ENCODE assay signal across 29 cellular contexts in genomic region chr15:67462802-67463201, GRCh38.
"Had no signal": no experiment of that assay in that cellular context is flagged by ENCODE, and none has a peak within 500 bp of the region (broad histone marks: within the 10 kb centered on the region; RNA-seq: fewer than 3 reads in every experiment).

No MANE protein-coding gene starts in this region.

- H3K27ac Mint-ChIP-seq: immature natural killer cell; nephron; progenitor cell of endocrine pancreas; stimulated activated naive B cell treated with anti-CD40 and anti-IgM and Interleukin-4, amounts not matched to agents 10 μg/mL and 1 μg/mL and 100 μg/mL, for 72 hours had no signal

- H3K36me3 Mint-ChIP-seq: immature natural killer cell had no signal

- H3K4me3 ChIP-seq: left lung, lower lobe of right lung, right atrium auricular region, right lobe of liver, smooth muscle cell, stomach, testis, thyroid gland, transverse colon, upper lobe of left lung, vagina had no signal

- H2AFZ ChIP-seq: parathyroid adenoma had no signal

- ATAC-seq: left colon; left lung; lower lobe of right lung; naive thymus-derived CD8-positive, alpha-beta T cell; stimulated activated naive B cell treated with anti-CD40 and anti-IgM and Interleukin-4, amounts not matched to agents 10 μg/mL and 1 μg/mL and 100 μg/mL, for 72 hours; stimulated activated naive CD8-positive, alpha-beta T cell treated with anti-CD3 and anti-CD28 coated beads, Interleukin-15, Interleukin-2, amounts not matched to agents 100 U/mL and 50 U/mL, for 24 hours had no signal

- H3K79me2 ChIP-seq: parathyroid adenoma had no signal

- H3K9me3 Mint-ChIP-seq: immature natural killer cell; naive thymus-derived CD8-positive, alpha-beta T cell; nephron; neural crest cell; stimulated activated naive B cell treated with anti-CD40 and anti-IgM and Interleukin-4, amounts not matched to agents 10 μg/mL and 1 μg/mL and 100 μg/mL, for 72 hours had no signal

- DNase-seq: hypothalamus; immature natural killer cell; kidney; left colon; left lung; lower lobe of right lung; mammary epithelial cell; mesenchymal stem cell; naive thymus-derived CD8-positive, alpha-beta T cell; nucleus accumbens; right lobe of liver; stimulated activated CD4-positive, alpha-beta T cell treated with anti-CD3 and anti-CD28 coated beads, Interleukin-1b, Interleukin-23, amount 100 ng/mL, for 48 hours; stimulated activated CD4-positive, alpha-beta T cell treated with anti-CD3 and anti-CD28 coated beads, Interleukin-2, amount 100 ng/mL, for 48 hours; stimulated activated CD4-positive, alpha-beta T cell treated with anti-CD3 and anti-CD28 coated beads, Interleukin-4, amount 100 ng/mL, for 4 hours; stimulated activated CD8-positive, alpha-beta memory T cell treated with anti-CD3 and anti-CD28 coated beads, Interleukin-4, amount 100 ng/mL, for 48 hours; stimulated activated naive B cell treated with anti-CD40 and anti-IgM and Interleukin-4, amounts not matched to agents 10 μg/mL and 1 μg/mL and 100 μg/mL, for 72 hours; stimulated activated naive CD8-positive, alpha-beta T cell treated with anti-CD3 and anti-CD28 coated beads, Interleukin-15, Interleukin-2, amounts not matched to agents 100 U/mL and 50 U/mL, for 24 hours; stomach; testis; thyroid gland; transverse colon; upper lobe of left lung had no signal

- H3K9me3 ChIP-seq: left lung, lower lobe of right lung, right atrium auricular region, right lobe of liver, stomach, testis, thyroid gland, transverse colon, upper lobe of left lung, vagina had no signal

- H3K27ac ChIP-seq: left lung, lower lobe of right lung, parathyroid adenoma, right atrium auricular region, right lobe of liver, stomach, testis, thyroid gland, transverse colon, upper lobe of left lung, vagina had no signal

- H3K27me3 ChIP-seq: left lung, right atrium auricular region, right lobe of liver, stomach, testis, thyroid gland, transverse colon, upper lobe of left lung, vagina had no signal

- H3K4me2 ChIP-seq: smooth muscle cell had no signal

- H3K4me1 ChIP-seq: left lung, lower lobe of right lung, parathyroid adenoma, right atrium auricular region, right lobe of liver, stomach, testis, thyroid gland, transverse colon, upper lobe of left lung, vagina had no signal

- H3K4me1 Mint-ChIP-seq: immature natural killer cell; naive thymus-derived CD8-positive, alpha-beta T cell; nephron had no signal

- H3K4me3 Mint-ChIP-seq: immature natural killer cell; naive thymus-derived CD8-positive, alpha-beta T cell; nephron; neural crest cell; stimulated activated naive B cell treated with anti-CD40 and anti-IgM and Interleukin-4, amounts not matched to agents 10 μg/mL and 1 μg/mL and 100 μg/mL, for 72 hours had no signal

- H3K36me3 ChIP-seq: left lung, lower lobe of right lung, right atrium auricular region, right lobe of liver, thyroid gland, transverse colon, upper lobe of left lung, vagina had no signal
